In genomic region chr12:55845785-55846496, GRCh38 we compare ENCODE assay signal across 14 cellular contexts. TPM values are rescaled to one million over a fixed set of nuclear protein-coding genes. Genes with fewer than 3 reads are reported as not detected.
DNase-seq lines count a peak whose midpoint lies in the region; TF ChIP-seq lines count a peak whose summit lies in the region.
"Had no signal": no experiment of that assay in that cellular context is flagged by ENCODE, and none has a peak within 500 bp of the region (broad histone marks: within the 10 kb centered on the region; RNA-seq: fewer than 3 reads in every experiment).

No MANE protein-coding gene starts in this region.

- H3K36me3 ChIP-seq in right atrium auricular region: no peaks in the 10 kb centered on the region
- H3K36me3 ChIP-seq in prostate gland: no peaks in the 10 kb centered on the region

- peaks cover 0 to 38% of the 10 kb centered on the region in 2 donors for H3K4me1 ChIP-seq in right atrium auricular region
- no peaks in the 10 kb centered on the region for H3K4me1 ChIP-seq in prostate gland (replicated peaks)

- 64 to 80% (median 71%) methylated on average over 7 of the region's 7 CpGs for WGBS in adipose tissue, 3 donors
- 86% methylated on average over 7 of the region's 7 CpGs for WGBS in prostate gland

- in situ Hi-C loops in GM13976 (cut with MboI; ENCODE audit: low sequenced_read_pairs, unreplicated experiment): no loop called here

- H3K27ac ChIP-seq in adipose tissue (ENCODE audit: low read depth, low read length): peak overlapping the region; percentile 26
- H3K27ac ChIP-seq in right atrium auricular region: peak overlapping the region; percentile 90 to 97
- peak overlapping the region in 19 of 21 experiments; percentile 7 to 98 (median 89) for H3K27ac ChIP-seq in skin epidermis
- H3K27ac ChIP-seq in prostate gland: no peak overlapping the region

- TF ChIP-seq POLR2A in prostate gland (IDR thresholded peaks at IDR 0.05): no peak

- H3K9me3 ChIP-seq in right atrium auricular region (no peaks in the 10 kb centered on the region), prostate gland (no peaks in the 10 kb centered on the region)

- DNase-seq in GM03348 (ENCODE audit: low spot score): peak; percentile 43
- no peak for DNase-seq in right atrium auricular region (ENCODE audit: low spot score)
- no peak for DNase-seq in GM13976 (ENCODE audit: low spot score)
- no peak for DNase-seq in prostate gland (ENCODE audit: low spot score)
- no peak for DNase-seq in NCI-H510A treated with DMSO at 0.1 percent for 48 hours (lab: John Stamatoyannopoulos, UW)
- no peak for DNase-seq in T-helper 1 cell
- DNase-seq: anterior cingulate cortex; hippocampal formation; KG1; NCI-H1092; stimulated activated naive CD4-positive, alpha-beta T cell treated with Interleukin-2 at 50 U/mL for 16 hours had no signal

- intact Hi-C loops in prostate gland (cut with DNase I): no loop called here

- H3K27me3 ChIP-seq in right atrium auricular region (no peaks in the 10 kb centered on the region), prostate gland (replicated peaks; ENCODE audit: insufficient read depth) (no peaks in the 10 kb centered on the region)

- H3K4me3 ChIP-seq in right atrium auricular region (no peak overlapping the region), skin epidermis (no peak overlapping the region), prostate gland (no peak overlapping the region)

- TF ChIP-seq CTCF in right atrium auricular region (IDR thresholded peaks at IDR 0.05): no peak
- TF ChIP-seq CTCF in GM13976 (IDR thresholded peaks at IDR 0.05; ENCODE audit: borderline replicate concordance, control extremely low read depth, extremely low read depth, insufficient read depth, missing control alignments): no peak
- TF ChIP-seq CTCF in prostate gland (IDR thresholded peaks at IDR 0.05): no peak

RNA-seq across cellular contexts. Expression of gene MMP19, which starts 3.2 kb away (rescaled TPM):
- 100 to 1,000 TPM in 1 of 3 donors, 10 to 100 TPM in 1, 1 to 10 TPM in 1; 4.4 to 100 (median 39.6) TPM for polyA plus RNA-seq in adipose tissue
- total RNA-seq in right atrium auricular region (1 to 10 TPM; 5.0 to 7.7 TPM), prostate gland (1 to 10 TPM in 1 of 2 donors, under 1 TPM in 1; 0.46 to 2.6 TPM)
- total RNA-seq: activated T-helper 2 cell treated with anti-CD3 and anti-CD28 coated beads, Interferon-gamma antibody, Interleukin-2, Interleukin-4, amounts not matched to agents 10 μg/mL and 5 μg/mL and 100 μg/mL, durations not matched to agents 14 hours and 24 hours and 36 hours had no signal

RNA-seq across cellular contexts. Expression of gene DNAJC14, which starts 16.6 kb away (rescaled TPM):
- 10 to 100 TPM; 10.6 to 17.5 (median 15.2) TPM for polyA plus RNA-seq in adipose tissue
- total RNA-seq in right atrium auricular region (10 to 100 TPM; 23.4 to 35.0 TPM), prostate gland (10 to 100 TPM; 58.0 to 79.6 TPM)

RNA-seq across cellular contexts. Expression of gene ORMDL2, which starts 28.1 kb away (rescaled TPM):
- polyA plus RNA-seq in adipose tissue: 10 to 100 TPM; 18.8 to 63.0 (median 27.2) TPM
- total RNA-seq in right atrium auricular region (10 to 100 TPM in 1 of 2 donors, 1 to 10 TPM in 1; 6.5 to 17.1 TPM), prostate gland (10 to 100 TPM; 23.1 to 29.3 TPM)

RNA-seq across cellular contexts. Expression of gene SARNP, which starts 28.4 kb away (rescaled TPM):
- 10 to 100 TPM; 40.8 to 85.6 (median 65.7) TPM for polyA plus RNA-seq in adipose tissue
- total RNA-seq in right atrium auricular region: 10 to 100 TPM; 61.4 to 70.8 TPM
- 10 to 100 TPM; 65.9 to 75.9 TPM for total RNA-seq in prostate gland

Comparison
In these comparisons a context has a peak if more than half of its experiments do, and no peak if none do; other contexts are left out.
1. H3K27ac ChIP-seq: peak in adipose tissue (single experiment), right atrium auricular region (2 of 2) and skin epidermis (19 of 21); none in prostate gland (0 of 2).